8 cellular contexts compared by ENCODE assay signal in the genomic region with DNA sequence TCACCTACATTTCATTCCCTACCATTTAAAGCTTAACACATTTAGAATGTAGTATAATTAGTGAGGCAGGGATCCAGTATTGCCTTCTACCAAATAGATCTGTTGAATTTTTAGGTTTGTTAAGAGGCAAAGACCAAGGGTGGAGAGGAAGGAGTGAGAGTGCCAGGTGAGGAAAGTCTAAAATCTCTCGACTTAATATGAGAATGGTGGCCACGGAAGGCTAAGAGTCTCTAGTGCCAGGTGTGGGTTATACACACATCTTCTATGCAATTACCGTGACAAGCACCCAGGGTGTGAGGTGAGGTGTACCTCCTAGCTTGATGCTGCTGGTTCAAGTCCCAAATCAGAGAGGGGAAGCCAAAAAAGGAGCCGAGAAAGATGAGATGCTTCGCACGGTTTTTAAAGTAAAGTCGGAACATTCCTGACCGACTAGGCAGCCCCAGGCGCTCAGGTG. TPM values are rescaled to one million over a fixed set of nuclear protein-coding genes. Genes with fewer than 3 reads are reported as not detected.
DNase-seq lines count a peak whose midpoint lies in the region; ATAC-seq, FAIRE-seq and TF ChIP-seq lines count a peak whose summit lies in the region.

No MANE protein-coding gene starts in this region.

- H3K4ac ChIP-seq in H9 (ENCODE audit: low read depth, low read length): no peak overlapping the region

- no peak overlapping the region for H2AFZ ChIP-seq in H9 (ENCODE audit: low read length)

- H3K14ac ChIP-seq in H9 (ENCODE audit: insufficient read depth, low read length): no peak overlapping the region

- no peak overlapping the region for H3K9ac ChIP-seq in H9 (ENCODE audit: extremely low read depth, insufficient read length, low read length)

- H2BK5ac ChIP-seq in H9 (ENCODE audit: insufficient read length, low read length): no peak overlapping the region

- peaks cover 17 to 19% of the 10 kb centered on the region in 2 experiments for H3K4me1 Mint-ChIP-seq in H9
- H3K4me1 Mint-ChIP-seq in natural killer cell treated with Interleukin-12 subunit alpha and Interleukin-12 subunit beta and Interleukin-15 and Interleukin-18, amount 100 ng/mL, for 72 hours (ENCODE audit: low read depth in 2 of 2): peaks cover 21 to 22% of the 10 kb centered on the region in 2 donors

- H2BK12ac ChIP-seq in H9 (ENCODE audit: insufficient read length, low read depth, low read length): no peak overlapping the region

- H3K18ac ChIP-seq in H9 (ENCODE audit: insufficient read length, low read depth, low read length): no peak overlapping the region

- no peak overlapping the region for H2AK5ac ChIP-seq in H9 (ENCODE audit: insufficient read length, low read length)

- H3K27ac Mint-ChIP-seq in H9: 0 out of 7 replicates have a peak overlapping the region, but pooled peaks of 1 of the 3 experiments have one; percentile 62
- peak overlapping the region; percentile 74 to 93 for H3K27ac Mint-ChIP-seq in natural killer cell treated with Interleukin-12 subunit alpha and Interleukin-12 subunit beta and Interleukin-15 and Interleukin-18, amount 100 ng/mL, for 72 hours

- peak overlapping the region; percentile 69 for H3K4me3 ChIP-seq in coronary artery

- peaks cover 5% of the 10 kb centered on the region for H3K23me2 ChIP-seq in H9 (ENCODE audit: insufficient read length, low read depth, low read length, poor library complexity, severe bottlenecking)

- H3K4me3 Mint-ChIP-seq in H9: peak overlapping the region; percentile 92 to 95
- H3K4me3 Mint-ChIP-seq in natural killer cell treated with Interleukin-12 subunit alpha and Interleukin-12 subunit beta and Interleukin-15 and Interleukin-18, amount 100 ng/mL, for 72 hours: peak overlapping the region; percentile 94

- H4K91ac ChIP-seq in H9 (ENCODE audit: insufficient read length, low read depth, low read length): no peak overlapping the region

- no peaks in the 10 kb centered on the region for H4K20me1 ChIP-seq in H9 (ENCODE audit: control insufficient read depth, insufficient read depth, insufficient read length)

- peak; percentile 21 for ATAC-seq in GM18517 (IDR thresholded peaks at IDR 0.05; ENCODE audit: unreplicated experiment)
- ATAC-seq in natural killer cell treated with Interleukin-12 subunit alpha and Interleukin-12 subunit beta and Interleukin-15 and Interleukin-18, amount 100 ng/mL, for 72 hours: no peak

- peak overlapping the region; percentile 91 for H3K4me2 ChIP-seq in H9 (ENCODE audit: insufficient read depth, insufficient read length, low read length)

- WGBS in H9 (ENCODE audit: extremely low coverage, insufficient read length, low lambda C conversion rate): no CpG with 5 or more reads among the region's 9 CpGs

- no peak overlapping the region for H2BK15ac ChIP-seq in H9 (ENCODE audit: low read depth, low read length)

- H3K27me3 ChIP-seq in H9 (ENCODE audit: insufficient read depth, low read length): no peaks in the 10 kb centered on the region

- FAIRE-seq in RCC 7860 (lab: Jason Lieb, UNC): no peak

- H3K79me1 ChIP-seq in H9 (ENCODE audit: insufficient read depth, low read depth, low read length, poor library complexity, severe bottlenecking): no peaks in the 10 kb centered on the region

- H4K8ac ChIP-seq in H9 (replicated peaks; ENCODE audit: insufficient read length, low read depth, low read length): no peak overlapping the region

- no peaks in the 10 kb centered on the region for H3K4me1 ChIP-seq in H9 (ENCODE audit: insufficient read depth, low read length)

- DNase-seq in H9 (no peak), NCI-H345 (lab: John Stamatoyannopoulos, UW) (peak; percentile 40), coronary artery (ENCODE audit: low spot score) (no peak), ureter (ENCODE audit: low spot score) (no peak), NCI-H524 (lab: John Stamatoyannopoulos, UW) (no peak), RCC 7860 (ENCODE audit: low spot score) (no peak)
- DNase-seq in natural killer cell treated with Interleukin-12 subunit alpha and Interleukin-12 subunit beta and Interleukin-15 and Interleukin-18, amount 100 ng/mL, for 72 hours (ENCODE audit: low spot score): no peak

- no peak overlapping the region for H4K5ac ChIP-seq in H9 (ENCODE audit: insufficient read length, low read depth, low read length)

- no peaks in the 10 kb centered on the region for H3K79me2 ChIP-seq in H9 (ENCODE audit: insufficient read depth, low read length)

- no peaks in the 10 kb centered on the region for H3K9me3 ChIP-seq in H9 (ENCODE audit: control insufficient read depth, low read depth, low read length)

- no peak overlapping the region for H2BK120ac ChIP-seq in H9 (ENCODE audit: low read depth, low read length, poor library complexity, severe bottlenecking)

- peaks cover 15% of the 10 kb centered on the region for H3K27me3 Mint-ChIP-seq in H9 (ENCODE audit: low read depth)
- H3K27me3 Mint-ChIP-seq in natural killer cell treated with Interleukin-12 subunit alpha and Interleukin-12 subunit beta and Interleukin-15 and Interleukin-18, amount 100 ng/mL, for 72 hours: peaks cover 5 to 7% of the 10 kb centered on the region in 2 donors

- H3K23ac ChIP-seq in H9 (ENCODE audit: insufficient read length, low read depth, low read length): no peak overlapping the region

- H3K27ac ChIP-seq in H9 (ENCODE audit: insufficient read length, low read depth, low read length) (no peak overlapping the region), coronary artery (peak overlapping the region in 1 of 2 donors; percentile 95)

- H3T11ph ChIP-seq in H9 (ENCODE audit: low read length): no peak overlapping the region

- TF ChIP-seq CTCF in H9 (conservative IDR thresholded peaks at IDR 0.05): no peak
- TF ChIP-seq CTCF in coronary artery (IDR thresholded peaks at IDR 0.05): no peak

- no peaks in the 10 kb centered on the region for H3K9me3 Mint-ChIP-seq in H9
- H3K9me3 Mint-ChIP-seq in natural killer cell treated with Interleukin-12 subunit alpha and Interleukin-12 subunit beta and Interleukin-15 and Interleukin-18, amount 100 ng/mL, for 72 hours: no peaks in the 10 kb centered on the region

- H2BK20ac ChIP-seq in H9 (ENCODE audit: low read depth, low read length, poor library complexity, severe bottlenecking): no peak overlapping the region

- H3K36me3 Mint-ChIP-seq in H9 (ENCODE audit: insufficient read depth in 1 of 3, low read depth in 3 of 3): no peaks in the 10 kb centered on the region
- no peaks in the 10 kb centered on the region for H3K36me3 Mint-ChIP-seq in natural killer cell treated with Interleukin-12 subunit alpha and Interleukin-12 subunit beta and Interleukin-15 and Interleukin-18, amount 100 ng/mL, for 72 hours

- no peak overlapping the region for H3K56ac ChIP-seq in H9 (ENCODE audit: insufficient read length, low read depth, low read length)

RNA-seq across cellular contexts. Expression of a gene that starts 0.4 kb away (rescaled TPM):
- 0.28 and 0.39 TPM in 2 replicates for total RNA-seq in H9 (2021)
- under 1 TPM in 1 of 2 donors, not detected in 1; 0.10 TPM for total RNA-seq in natural killer cell treated with Interleukin-12 subunit alpha and Interleukin-12 subunit beta and Interleukin-15 and Interleukin-18, amount 100 ng/mL, for 72 hours
- 1.6 TPM for total RNA-seq in ureter

RNA-seq across cellular contexts. Expression of a gene that starts 23.7 kb away (rescaled TPM):
- total RNA-seq in H9 (2021) (69.4 and 76.5 TPM in 2 replicates), ureter (81.5 TPM)
- total RNA-seq in natural killer cell treated with Interleukin-12 subunit alpha and Interleukin-12 subunit beta and Interleukin-15 and Interleukin-18, amount 100 ng/mL, for 72 hours: 10 to 100 TPM; 35.9 to 52.3 TPM
